Comparison of ENCODE assay signal across 1 cellular context in genomic region chr4:129138762-129139496, GRCh38.
TF ChIP-seq lines count a peak whose summit lies in the region.

No MANE protein-coding gene starts in this region.

TF ChIP-seq in GM23338, 12 proteins besides CTCF, POLR2A, EP300 and RAD21 (continued from another document):
- TF ChIP-seq, protein P1, sequence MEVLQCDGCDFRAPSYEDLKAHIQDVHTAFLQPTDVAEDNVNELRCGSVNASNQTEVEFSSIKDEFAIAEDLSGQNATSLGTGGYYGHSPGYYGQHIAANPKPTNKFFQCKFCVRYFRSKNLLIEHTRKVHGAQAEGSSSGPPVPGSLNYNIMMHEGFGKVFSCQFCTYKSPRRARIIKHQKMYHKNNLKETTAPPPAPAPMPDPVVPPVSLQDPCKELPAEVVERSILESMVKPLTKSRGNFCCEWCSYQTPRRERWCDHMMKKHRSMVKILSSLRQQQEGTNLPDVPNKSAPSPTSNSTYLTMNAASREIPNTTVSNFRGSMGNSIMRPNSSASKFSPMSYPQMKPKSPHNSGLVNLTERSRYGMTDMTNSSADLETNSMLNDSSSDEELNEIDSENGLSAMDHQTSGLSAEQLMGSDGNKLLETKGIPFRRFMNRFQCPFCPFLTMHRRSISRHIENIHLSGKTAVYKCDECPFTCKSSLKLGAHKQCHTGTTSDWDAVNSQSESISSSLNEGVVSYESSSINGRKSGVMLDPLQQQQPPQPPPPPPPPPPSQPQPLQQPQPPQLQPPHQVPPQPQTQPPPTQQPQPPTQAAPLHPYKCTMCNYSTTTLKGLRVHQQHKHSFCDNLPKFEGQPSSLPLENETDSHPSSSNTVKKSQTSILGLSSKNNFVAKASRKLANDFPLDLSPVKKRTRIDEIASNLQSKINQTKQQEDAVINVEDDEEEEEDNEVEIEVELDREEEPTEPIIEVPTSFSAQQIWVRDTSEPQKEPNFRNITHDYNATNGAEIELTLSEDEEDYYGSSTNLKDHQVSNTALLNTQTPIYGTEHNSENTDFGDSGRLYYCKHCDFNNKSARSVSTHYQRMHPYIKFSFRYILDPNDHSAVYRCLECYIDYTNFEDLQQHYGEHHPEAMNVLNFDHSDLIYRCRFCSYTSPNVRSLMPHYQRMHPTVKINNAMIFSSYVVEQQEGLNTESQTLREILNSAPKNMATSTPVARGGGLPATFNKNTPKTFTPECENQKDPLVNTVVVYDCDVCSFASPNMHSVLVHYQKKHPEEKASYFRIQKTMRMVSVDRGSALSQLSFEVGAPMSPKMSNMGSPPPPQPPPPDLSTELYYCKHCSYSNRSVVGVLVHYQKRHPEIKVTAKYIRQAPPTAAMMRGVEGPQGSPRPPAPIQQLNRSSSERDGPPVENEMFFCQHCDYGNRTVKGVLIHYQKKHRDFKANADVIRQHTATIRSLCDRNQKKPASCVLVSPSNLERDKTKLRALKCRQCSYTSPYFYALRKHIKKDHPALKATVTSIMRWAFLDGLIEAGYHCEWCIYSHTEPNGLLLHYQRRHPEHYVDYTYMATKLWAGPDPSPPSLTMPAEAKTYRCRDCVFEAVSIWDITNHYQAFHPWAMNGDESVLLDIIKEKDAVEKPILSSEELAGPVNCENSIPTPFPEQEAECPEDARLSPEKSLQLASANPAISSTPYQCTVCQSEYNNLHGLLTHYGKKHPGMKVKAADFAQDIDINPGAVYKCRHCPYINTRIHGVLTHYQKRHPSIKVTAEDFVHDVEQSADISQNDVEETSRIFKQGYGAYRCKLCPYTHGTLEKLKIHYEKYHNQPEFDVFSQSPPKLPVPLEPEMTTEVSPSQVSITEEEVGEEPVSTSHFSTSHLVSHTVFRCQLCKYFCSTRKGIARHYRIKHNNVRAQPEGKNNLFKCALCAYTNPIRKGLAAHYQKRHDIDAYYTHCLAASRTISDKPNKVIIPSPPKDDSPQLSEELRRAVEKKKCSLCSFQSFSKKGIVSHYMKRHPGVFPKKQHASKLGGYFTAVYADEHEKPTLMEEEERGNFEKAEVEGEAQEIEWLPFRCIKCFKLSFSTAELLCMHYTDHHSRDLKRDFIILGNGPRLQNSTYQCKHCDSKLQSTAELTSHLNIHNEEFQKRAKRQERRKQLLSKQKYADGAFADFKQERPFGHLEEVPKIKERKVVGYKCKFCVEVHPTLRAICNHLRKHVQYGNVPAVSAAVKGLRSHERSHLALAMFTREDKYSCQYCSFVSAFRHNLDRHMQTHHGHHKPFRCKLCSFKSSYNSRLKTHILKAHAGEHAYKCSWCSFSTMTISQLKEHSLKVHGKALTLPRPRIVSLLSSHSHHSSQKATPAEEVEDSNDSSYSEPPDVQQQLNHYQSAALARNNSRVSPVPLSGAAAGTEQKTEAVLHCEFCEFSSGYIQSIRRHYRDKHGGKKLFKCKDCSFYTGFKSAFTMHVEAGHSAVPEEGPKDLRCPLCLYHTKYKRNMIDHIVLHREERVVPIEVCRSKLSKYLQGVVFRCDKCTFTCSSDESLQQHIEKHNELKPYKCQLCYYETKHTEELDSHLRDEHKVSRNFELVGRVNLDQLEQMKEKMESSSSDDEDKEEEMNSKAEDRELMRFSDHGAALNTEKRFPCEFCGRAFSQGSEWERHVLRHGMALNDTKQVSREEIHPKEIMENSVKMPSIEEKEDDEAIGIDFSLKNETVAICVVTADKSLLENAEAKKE (CRISPR knock-in tag; IDR thresholded peaks at IDR 0.05): no peak
